ENCODE assay signal across 8 cellular contexts in the genomic region with DNA sequence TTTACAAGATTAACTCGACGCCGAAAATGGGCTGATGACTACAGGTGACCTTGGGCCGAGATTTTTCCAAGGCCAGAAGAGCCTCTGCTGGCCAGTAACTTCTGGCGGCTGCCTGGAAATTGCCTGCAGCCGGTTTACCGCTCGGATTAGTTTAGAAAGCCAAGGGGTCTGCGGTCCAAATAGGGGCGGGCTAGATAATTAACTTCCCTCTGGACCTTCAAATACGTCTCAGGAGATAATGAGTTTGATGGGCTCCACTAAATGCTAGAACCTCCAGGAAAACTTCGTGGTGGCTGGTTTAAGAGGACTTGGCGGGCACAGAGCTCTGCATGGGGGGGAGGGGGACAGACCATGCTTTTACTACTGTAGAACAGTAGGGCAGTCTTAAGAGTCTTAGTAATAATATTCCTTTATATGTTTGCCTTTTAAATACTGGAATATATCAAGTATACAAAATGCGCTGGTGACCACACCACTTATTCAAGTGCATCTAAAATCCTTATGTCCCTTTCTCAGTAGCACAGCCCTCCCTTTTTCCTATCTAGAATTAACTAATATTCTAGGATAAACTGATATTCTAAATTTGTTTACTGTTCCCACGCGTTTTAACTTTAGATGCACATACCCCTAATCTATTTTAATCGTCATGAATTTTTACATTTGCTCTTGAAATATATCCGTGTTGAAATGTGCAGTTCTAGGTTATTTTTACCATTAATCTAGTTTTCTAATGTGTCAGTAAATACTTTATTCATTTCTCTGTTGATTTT.
DNase-seq lines count a peak whose midpoint lies in the region; ATAC-seq and TF ChIP-seq lines count a peak whose summit lies in the region.

No MANE protein-coding gene starts in this region.

- H3K36me3 Mint-ChIP-seq in effector memory CD8-positive, alpha-beta T cell (ENCODE audit: insufficient read depth): peaks cover 21% of the 10 kb centered on the region
- H3K36me3 Mint-ChIP-seq in natural killer cell: no peaks in the 10 kb centered on the region

- peak overlapping the region; percentile 90 to 95 (median 92) for H3K27ac ChIP-seq in Peyer's patch

- peaks cover 0 to 18% (median 0%) of the 10 kb centered on the region in 4 donors for H3K4me1 ChIP-seq in Peyer's patch

- no peaks in the 10 kb centered on the region for H3K9me3 Mint-ChIP-seq in effector memory CD8-positive, alpha-beta T cell
- H3K9me3 Mint-ChIP-seq in natural killer cell: no peaks in the 10 kb centered on the region

- DNase-seq in NCI-H345 (lab: John Stamatoyannopoulos, UW) (peak; percentile 28), NCI-H345 treated with DMSO at 0.1 percent for 48 hours (lab: John Stamatoyannopoulos, UW; ENCODE audit: unreplicated experiment) (no peak), Peyer's patch (peak in 1 of 3 donors; percentile 29), natural killer cell (no peak), posterior cingulate gyrus (no peak), head of caudate nucleus (no peak)
- no peak for DNase-seq in effector memory CD8-positive, alpha-beta T cell

- peak overlapping the region; percentile 90 to 96 for H3K4me3 Mint-ChIP-seq in effector memory CD8-positive, alpha-beta T cell
- H3K4me3 Mint-ChIP-seq in natural killer cell: peak overlapping the region; percentile 93

- H3K4me3 ChIP-seq in Peyer's patch: peak overlapping the region; percentile 54 to 64 (median 61)

- H3K27me3 ChIP-seq in Peyer's patch: no peaks in the 10 kb centered on the region

- H3K27ac Mint-ChIP-seq in effector memory CD8-positive, alpha-beta T cell: peak overlapping the region; percentile 97 to 98
- H3K27ac Mint-ChIP-seq in natural killer cell: peak overlapping the region; percentile 97 to 98

- TF ChIP-seq CTCF in Peyer's patch (IDR thresholded peaks at IDR 0.05) (no peak), natural killer cell (IDR thresholded peaks at IDR 0.05) (no peak)

- peak in 1 of 2 donors; percentile 23 for TF ChIP-seq POLR2A in Peyer's patch (IDR thresholded peaks at IDR 0.05)

- no peaks in the 10 kb centered on the region for H3K36me3 ChIP-seq in Peyer's patch

- ATAC-seq in HG02884 (IDR thresholded peaks at IDR 0.05; ENCODE audit: unreplicated experiment) (peak; percentile 25), natural killer cell (peak; percentile 6 to 42 (median 19))
- ATAC-seq in effector memory CD8-positive, alpha-beta T cell (replicated peaks): peak; percentile 23

- intact Hi-C loops in natural killer cell (cut with micrococcal nuclease): loop anchor here (2.0 kb wide), 1 partner anchor 941 kb away; a partner anchor contains a TSS
- intact Hi-C loops in posterior cingulate gyrus (cut with DNase I): no loop called here
- intact Hi-C loops in head of caudate nucleus (cut with DNase I): no loop called here

- no peaks in the 10 kb centered on the region for H3K9me3 ChIP-seq in Peyer's patch

- no peaks in the 10 kb centered on the region for H3K27me3 Mint-ChIP-seq in effector memory CD8-positive, alpha-beta T cell
- H3K27me3 Mint-ChIP-seq in natural killer cell (ENCODE audit: low read depth in 2 of 2): no peaks in the 10 kb centered on the region

- peaks cover 20 to 32% of the 10 kb centered on the region in 2 donors for H3K4me1 Mint-ChIP-seq in effector memory CD8-positive, alpha-beta T cell (ENCODE audit: low read depth in 2 of 2)
- peaks cover 36 to 41% of the 10 kb centered on the region in 2 donors for H3K4me1 Mint-ChIP-seq in natural killer cell
